In the genomic region with DNA sequence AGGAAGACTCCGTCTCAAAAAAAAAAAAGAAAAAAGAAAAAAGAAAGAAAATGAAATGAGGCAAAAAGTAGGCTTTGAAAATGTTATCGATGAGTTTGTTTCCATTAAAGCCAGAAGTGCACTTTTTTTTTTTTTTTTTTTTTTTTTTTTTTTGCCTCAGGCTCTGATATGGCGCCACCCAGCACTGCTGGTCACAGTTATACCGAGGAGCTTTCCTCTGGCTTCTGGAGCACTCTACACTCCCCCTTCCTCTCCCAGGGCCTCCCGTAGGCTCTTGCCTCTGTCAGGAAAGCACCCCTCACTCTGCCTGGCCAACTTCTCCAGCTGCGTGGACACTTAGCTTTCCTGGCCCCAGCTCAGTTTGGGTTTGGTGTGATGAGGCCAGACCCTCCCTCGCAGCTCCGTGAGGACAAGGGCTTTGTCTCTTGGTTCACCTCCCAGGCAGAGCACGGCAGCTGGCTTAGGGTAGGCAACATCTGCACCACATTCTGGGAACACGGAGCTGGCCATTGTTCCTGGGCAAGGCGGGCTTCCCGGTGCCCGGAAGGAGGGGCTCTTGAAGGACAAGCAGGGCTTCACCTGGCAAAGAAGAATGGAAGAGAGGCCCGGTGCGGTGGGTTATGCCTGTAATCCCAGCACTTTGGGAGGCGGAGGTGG, we compare ENCODE assay signal across 1 cellular context.
TF ChIP-seq lines count a peak whose summit lies in the region.

No MANE protein-coding gene starts in this region.

TF ChIP-seq in WTC11, 78 proteins besides CTCF, POLR2A, EP300 and RAD21:
- no peak for TF ChIP-seq RELA (CRISPR knock-in tag; IDR thresholded peaks at IDR 0.05; ENCODE audit: borderline replicate concordance)
- TF ChIP-seq, protein P1, sequence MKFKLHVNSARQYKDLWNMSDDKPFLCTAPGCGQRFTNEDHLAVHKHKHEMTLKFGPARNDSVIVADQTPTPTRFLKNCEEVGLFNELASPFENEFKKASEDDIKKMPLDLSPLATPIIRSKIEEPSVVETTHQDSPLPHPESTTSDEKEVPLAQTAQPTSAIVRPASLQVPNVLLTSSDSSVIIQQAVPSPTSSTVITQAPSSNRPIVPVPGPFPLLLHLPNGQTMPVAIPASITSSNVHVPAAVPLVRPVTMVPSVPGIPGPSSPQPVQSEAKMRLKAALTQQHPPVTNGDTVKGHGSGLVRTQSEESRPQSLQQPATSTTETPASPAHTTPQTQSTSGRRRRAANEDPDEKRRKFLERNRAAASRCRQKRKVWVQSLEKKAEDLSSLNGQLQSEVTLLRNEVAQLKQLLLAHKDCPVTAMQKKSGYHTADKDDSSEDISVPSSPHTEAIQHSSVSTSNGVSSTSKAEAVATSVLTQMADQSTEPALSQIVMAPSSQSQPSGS (CRISPR knock-in tag; IDR thresholded peaks at IDR 0.05; ENCODE audit: borderline replicate concordance, low read depth) = no peak
